8 cellular contexts compared by ENCODE assay signal in genomic region chr12:120231316-120232011, GRCh38. TPM values are rescaled to one million over a fixed set of nuclear protein-coding genes. Genes with fewer than 3 reads are reported as not detected.
DNase-seq lines count a peak whose midpoint lies in the region; TF ChIP-seq lines count a peak whose summit lies in the region.

No MANE protein-coding gene starts in this region.

- no peak for TF ChIP-seq POLR2A in vagina (IDR thresholded peaks at IDR 0.05)

- H3K4me1 ChIP-seq in vagina, result peaks cover 92% of the 10 kb centered on the region

- intact Hi-C loops in vagina (cut with DNase I), result no loop called here

- DNase-seq in H7, result peak; percentile 66
- DNase-seq in RWPE1 (ENCODE audit: low spot score), result peak; percentile 94
- DNase-seq in activated effector memory CD4-positive, alpha-beta T cell treated with anti-CD3 and anti-CD28 coated beads, Interleukin-2, amount 50 U/mL, for 16 hours, result peak; percentile 90
- peak; percentile 86 for DNase-seq in foreskin melanocyte
- peak; percentile 92 for DNase-seq in pulmonary artery endothelial cell (ENCODE audit: low read depth, low spot score)
- no peak for DNase-seq in vagina (ENCODE audit: extremely low spot score in 2 of 2)
- DNase-seq in NCI-H748 treated with DMSO at 0.1 percent for 48 hours (lab: John Stamatoyannopoulos, UW), result no peak
- DNase-seq in GOT3 (lab: John Stamatoyannopoulos, UW), result no peak

- H3K27me3 ChIP-seq in H7 (ENCODE audit: control insufficient read depth, insufficient read depth, low read length) (no peaks in the 10 kb centered on the region), vagina (no peaks in the 10 kb centered on the region)

- CTCF ChIA-PET in RWPE1 (lab: Yijun Ruan, JAX), result interaction anchor here (0.6 to 6.4 kb wide), 2 partner anchors 19 to 32 kb away, joined by 4 to 142 read pairs; partner anchors contain the start of gene PXN

- H3K4me3 ChIP-seq in H7 (ENCODE audit: insufficient read depth, low read depth, low read length), result no peak overlapping the region
- H3K4me3 ChIP-seq in vagina, result peak overlapping the region in 1 of 2 donors; percentile 28

- peaks cover 2% of the 10 kb centered on the region for H3K36me3 ChIP-seq in H7 (replicated peaks; ENCODE audit: control insufficient read depth, insufficient read depth, low read length)
- no peaks in the 10 kb centered on the region for H3K36me3 ChIP-seq in vagina

- TF ChIP-seq CTCF in RWPE1 (conservative IDR thresholded peaks at IDR 0.05; ENCODE audit: low read depth), result no peak
- no peak for TF ChIP-seq CTCF in vagina (IDR thresholded peaks at IDR 0.05)

- POLR2A ChIA-PET in RWPE1 (lab: Yijun Ruan, JAX; ENCODE audit: low non-redundant PET), result interaction anchor here (0.5 to 5.1 kb wide), 6 partner anchors 9 to 60 kb away, joined by 3 to 64 read pairs (median 8); partner anchors contain the start of genes PXN, RNU4-2 and RPLP0

- no peaks in the 10 kb centered on the region for H3K9me3 ChIP-seq in vagina

- H3K27ac ChIP-seq in RWPE1, result peak overlapping the region; percentile 100
- peak overlapping the region; percentile 85 for H3K27ac ChIP-seq in vagina

RNA-seq across cellular contexts. Expression of gene RPLP0, which starts 30.6 kb away (rescaled TPM):
- total RNA-seq in H7 (2014; rRNA removed; shearing (Covaris generic)), result 5,486 and 6,641 TPM in 2 replicates
- total RNA-seq in pulmonary artery endothelial cell (3,190 and 3,346 TPM in 2 replicates), vagina (2,837 TPM)

RNA-seq across cellular contexts. Expression of gene PXN, which starts 34.1 kb away (rescaled TPM):
- total RNA-seq in H7 (2014; rRNA removed; shearing (Covaris generic)), result 76.1 and 89.9 TPM in 2 replicates
- total RNA-seq in pulmonary artery endothelial cell, result 64.1 and 64.8 TPM in 2 replicates
- 95.3 TPM for total RNA-seq in vagina

RNA-seq across cellular contexts. Expression of gene GCN1, which starts 36.9 kb away (rescaled TPM):
- total RNA-seq in H7 (2014; rRNA removed; shearing (Covaris generic)), result 119 and 130 TPM in 2 replicates
- total RNA-seq in pulmonary artery endothelial cell (99.0 and 108 TPM in 2 replicates), vagina (62.6 TPM)

Comparison
In these comparisons a context has a peak if more than half of its experiments do, and no peak if none do; other contexts are left out.
1. DNase-seq: peak in H7 (single experiment), RWPE1 (single experiment), activated effector memory CD4-positive, alpha-beta T cell treated with anti-CD3 and anti-CD28 coated beads, Interleukin-2, amount 50 U/mL, for 16 hours (single experiment), foreskin melanocyte (single experiment) and pulmonary artery endothelial cell (single experiment); none in vagina (0 of 2), NCI-H748 treated with DMSO at 0.1 percent for 48 hours (single experiment) and GOT3 (single experiment).